8 cellular contexts compared by ENCODE assay signal in the genomic region with DNA sequence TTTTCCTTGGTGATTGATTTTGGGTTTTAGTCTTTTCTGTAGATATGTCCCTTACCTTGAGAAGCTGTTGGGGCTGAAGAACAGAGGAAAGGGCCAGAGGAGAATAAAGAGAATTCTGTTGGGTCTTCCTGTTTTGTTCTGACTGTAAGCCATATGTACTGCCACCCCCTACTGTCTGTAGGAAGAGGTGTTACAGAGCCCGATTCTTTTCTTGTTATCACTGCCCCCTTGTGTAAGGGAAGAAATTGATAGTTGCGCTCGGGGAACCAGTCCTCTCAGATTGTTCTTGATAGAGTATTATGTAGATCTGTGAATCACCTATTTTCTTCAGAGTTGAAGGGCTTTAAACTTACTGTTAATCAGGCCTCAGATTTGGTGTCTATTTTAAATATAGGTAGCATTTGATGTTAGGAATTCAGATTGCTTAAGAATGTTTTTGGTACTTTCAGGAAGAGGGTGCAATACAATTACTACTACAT. TPM values are rescaled to one million over a fixed set of nuclear protein-coding genes. Genes with fewer than 3 reads are reported as not detected.
DNase-seq lines count a peak whose midpoint lies in the region; ATAC-seq and TF ChIP-seq lines count a peak whose summit lies in the region.

No MANE protein-coding gene starts in this region.

- TF ChIP-seq CTCF in AG10803 (conservative IDR thresholded peaks at IDR 0.05; ENCODE audit: low read length) (peak; percentile 99), WERI-Rb-1 (IDR thresholded peaks at IDR 0.05; ENCODE audit: low read depth, low read length) (peak; percentile 88), dorsolateral prefrontal cortex (IDR thresholded peaks at IDR 0.05 in 54 of 56, conservative IDR thresholded peaks at IDR 0.05 in 2 of 56; ENCODE audit: low read depth in 1 of 56, partially characterized antibody in 56 of 56) (peak; percentile 65 to 94 (median 87))

- H3K27ac Mint-ChIP-seq in stimulated activated naive B cell treated with anti-CD40 and anti-IgM and Interleukin-4, amounts not matched to agents 10 μg/mL and 1 μg/mL and 100 μg/mL, for 72 hours = no peak overlapping the region

- peaks cover 12 to 14% of the 10 kb centered on the region in 2 donors for H3K27me3 Mint-ChIP-seq in stimulated activated naive B cell treated with anti-CD40 and anti-IgM and Interleukin-4, amounts not matched to agents 10 μg/mL and 1 μg/mL and 100 μg/mL, for 72 hours

- H3K27ac ChIP-seq in WERI-Rb-1 = 0 out of 2 replicates have a peak overlapping the region, but pooled peaks have one; percentile 7
- H3K27ac ChIP-seq in dorsolateral prefrontal cortex = peak overlapping the region in 24 of 59 donors; percentile 1 to 98 (median 28)

- peaks cover 15 to 27% of the 10 kb centered on the region in 2 donors for H3K4me1 Mint-ChIP-seq in stimulated activated naive B cell treated with anti-CD40 and anti-IgM and Interleukin-4, amounts not matched to agents 10 μg/mL and 1 μg/mL and 100 μg/mL, for 72 hours

- peak overlapping the region; percentile 76 for H3K4me3 ChIP-seq in AG10803 (ENCODE audit: low read length)
- H3K4me3 ChIP-seq in WERI-Rb-1 (ENCODE audit: low read depth, low read length) = peak overlapping the region; percentile 8
- peak overlapping the region; percentile 25 to 97 (median 86) for H3K4me3 ChIP-seq in dorsolateral prefrontal cortex

- H3K36me3 ChIP-seq in WERI-Rb-1 = no peaks in the 10 kb centered on the region

- H3K36me3 Mint-ChIP-seq in stimulated activated naive B cell treated with anti-CD40 and anti-IgM and Interleukin-4, amounts not matched to agents 10 μg/mL and 1 μg/mL and 100 μg/mL, for 72 hours = no peaks in the 10 kb centered on the region

- no peaks in the 10 kb centered on the region for H3K9me3 ChIP-seq in WERI-Rb-1 (ENCODE audit: severe bottlenecking)

- peak; percentile 42 for ATAC-seq in GM18519 (IDR thresholded peaks at IDR 0.05; ENCODE audit: low FRiP score, unreplicated experiment)
- ATAC-seq in HG03175 (IDR thresholded peaks at IDR 0.05; ENCODE audit: unreplicated experiment) = peak; percentile 67
- peak; percentile 72 to 81 for ATAC-seq in stimulated activated naive B cell treated with anti-CD40 and anti-IgM and Interleukin-4, amounts not matched to agents 10 μg/mL and 1 μg/mL and 100 μg/mL, for 72 hours (replicated peaks)

- DNase-seq in AG10803 (ENCODE audit: low read depth) (peak; percentile 90), NCI-H2196 treated with DMSO at 0.1 percent for 48 hours (lab: John Stamatoyannopoulos, UW; ENCODE audit: unreplicated experiment) (peak; percentile 94), WERI-Rb-1 (peak; percentile 68), dorsolateral prefrontal cortex (peak in 3 of 10 donors; percentile 21 to 60 (median 44)), medulla oblongata (ENCODE audit: extremely low spot score) (peak; percentile 93)
- peak; percentile 59 for DNase-seq in stimulated activated naive B cell treated with anti-CD40 and anti-IgM and Interleukin-4, amounts not matched to agents 10 μg/mL and 1 μg/mL and 100 μg/mL, for 72 hours

- intact Hi-C loops in dorsolateral prefrontal cortex (cut with DNase I) = loop anchor here in 1 of 2 donors (1.0 to 10.0 kb wide), 2 partner anchors 265 to 436 kb away; no protein-coding TSS in a partner anchor

- no peaks in the 10 kb centered on the region for H3K27me3 ChIP-seq in WERI-Rb-1 (ENCODE audit: insufficient read depth, low read depth, severe bottlenecking)
- no peaks in the 10 kb centered on the region for H3K27me3 ChIP-seq in dorsolateral prefrontal cortex

- H3K9me3 Mint-ChIP-seq in stimulated activated naive B cell treated with anti-CD40 and anti-IgM and Interleukin-4, amounts not matched to agents 10 μg/mL and 1 μg/mL and 100 μg/mL, for 72 hours = no peaks in the 10 kb centered on the region

- H3K4me3 Mint-ChIP-seq in stimulated activated naive B cell treated with anti-CD40 and anti-IgM and Interleukin-4, amounts not matched to agents 10 μg/mL and 1 μg/mL and 100 μg/mL, for 72 hours = no peak overlapping the region

RNA-seq across cellular contexts. Expression of a gene that starts 2.4 kb away (rescaled TPM):
- total RNA-seq in dorsolateral prefrontal cortex = 100 to 1,000 TPM; 127 to 286 (median 201) TPM

Comparison
In these comparisons a context has a peak if more than half of its experiments do, and no peak if none do; other contexts are left out.
1. H3K4me3 ChIP-seq: peak in every context shown above with its lines; median percentile 86 in dorsolateral prefrontal cortex; 76 in AG10803; 8 in WERI-Rb-1.